In genomic region chr19:48826606-48827020, GRCh38 we compare ENCODE assay signal across 16 cellular contexts. TPM values are rescaled to one million over a fixed set of nuclear protein-coding genes. Genes with fewer than 3 reads are reported as not detected.
DNase-seq lines count a peak whose midpoint lies in the region; ATAC-seq, FAIRE-seq and TF ChIP-seq lines count a peak whose summit lies in the region.
"Had no signal": no experiment of that assay in that cellular context is flagged by ENCODE, and none has a peak within 500 bp of the region (broad histone marks: within the 10 kb centered on the region; RNA-seq: fewer than 3 reads in every experiment).

No MANE protein-coding gene starts in this region.

- CTCF ChIA-PET in Calu3 (lab: Charles Lee) (interaction anchor here (0.5 to 2.6 kb wide), 4 partner anchors 16 to 463 kb away, joined by 3 to 14 read pairs (median 3); partner anchors contain the start of genes SYNGR4 and TMEM143), H1 (lab: Charles Lee; ENCODE audit: partially characterized antibody) (interaction anchor here (0.6 to 8.8 kb wide), 24 partner anchors 10 to 354 kb away, joined by 3 to 111 read pairs (median 4); partner anchors contain the start of genes GYS1, HSD17B14 and RUVBL2)

- H3K4me2 ChIP-seq in H1 (ENCODE audit: insufficient read depth in 1 of 2, low read depth in 2 of 2, low read length in 2 of 2): no peak overlapping the region

- H3K18ac ChIP-seq in H1 (ENCODE audit: extremely low read depth, low read length): no peak overlapping the region

- BruUV-seq in Calu3 (replicated peaks; lab: Mats Ljungman, UMichigan): no TSS peak

- H2BK120ac ChIP-seq in H1 (replicated peaks; ENCODE audit: low read depth, low read length): no peak overlapping the region

- no peaks in the 10 kb centered on the region for H3K9me3 Mint-ChIP-seq in Calu3 (ENCODE audit: low read depth, unreplicated experiment)
- H3K9me3 Mint-ChIP-seq: stimulated activated naive CD8-positive, alpha-beta T cell treated with anti-CD3 and anti-CD28 coated beads, Interleukin-15, amount 100 ng/mL, for 72 hours had no signal

- 69% methylated on average over 8 of the region's 8 CpGs; no CpG with 5 or more reads in 1 of the 2 experiments for WGBS in H1 (ENCODE audit: extremely low coverage in 1 of 2, insufficient coverage in 1 of 2, insufficient read length in 1 of 2, insufficient replicate concordance in 2 of 2, low coverage in 1 of 2, low lambda C conversion rate in 2 of 2, missing lambda C conversion rate in 1 of 2), 2 experiments

- H2BK15ac ChIP-seq in H1 (ENCODE audit: low read length): no peak overlapping the region

- H3K27ac Mint-ChIP-seq in Calu3 (ENCODE audit: unreplicated experiment): no peak overlapping the region
- H3K27ac Mint-ChIP-seq: stimulated activated naive CD8-positive, alpha-beta T cell treated with anti-CD3 and anti-CD28 coated beads, Interleukin-15, amount 100 ng/mL, for 72 hours had no signal

- H4K20me1 ChIP-seq in H1 (replicated peaks in 1 of 2; ENCODE audit: control insufficient read depth in 1 of 2, insufficient read depth in 2 of 2, low read length in 2 of 2): peaks cover 0 to 12% of the 10 kb centered on the region in 2 experiments

- POLR2A ChIA-PET in H1 (lab: Charles Lee; ENCODE audit: partially characterized antibody): interaction anchor here (0.8 to 1.7 kb wide), 8 partner anchors 8 to 181 kb away, joined by 3 to 5 read pairs (median 4); partner anchors contain the start of genes BCAT2, CA11, HSD17B14 and PPP1R15A

- no peaks in the 10 kb centered on the region for H3K27me3 Mint-ChIP-seq in Calu3 (ENCODE audit: unreplicated experiment)
- H3K27me3 Mint-ChIP-seq: stimulated activated naive CD8-positive, alpha-beta T cell treated with anti-CD3 and anti-CD28 coated beads, Interleukin-15, amount 100 ng/mL, for 72 hours had no signal

- DNase-seq in Calu3: peak; percentile 50
- DNase-seq in H1 (ENCODE audit: low read depth in 1 of 2, low spot score in 2 of 2): peak in 1 of 2 experiments; percentile 85
- peak in 1 of 3 donors; percentile 48 for DNase-seq in mucosa of descending colon
- DNase-seq in AG08395 (ENCODE audit: low spot score): no peak
- no peak for DNase-seq in H54 (ENCODE audit: insufficient read length, low spot score)
- DNase-seq: activated CD8-positive, alpha-beta memory T cell treated with anti-CD3 and anti-CD28 coated beads for 24 hours; activated gamma-delta T cell treated with Interleukin-2 at 50 U/mL for 16 hours; head of caudate nucleus; left ventricle myocardium inferior; NCI-H1105; NCI-H526; stimulated activated naive CD8-positive, alpha-beta T cell treated with anti-CD3 and anti-CD28 coated beads, Interleukin-15, amount 100 ng/mL, for 72 hours had no signal

- no peak overlapping the region for H3K4ac ChIP-seq in H1 (replicated peaks; ENCODE audit: insufficient read length, low read depth, low read length)

- no peak overlapping the region for H2AK5ac ChIP-seq in H1 (ENCODE audit: low read depth, low read length)

- no peak overlapping the region for H3K9ac ChIP-seq in H1 (replicated peaks in 1 of 4; ENCODE audit: extremely low read depth in 1 of 4, low read depth in 3 of 4, low read length in 3 of 4)

- TF ChIP-seq POLR2A in H1 (IDR thresholded peaks at IDR 0.05; ENCODE audit: control extremely low read depth in 1 of 2, low read depth in 2 of 2, low read length in 2 of 2) (no peak), GM18505 (IDR thresholded peaks at IDR 0.05; ENCODE audit: borderline replicate concordance, extremely low read depth, insufficient read depth, insufficient read length) (no peak), H54 (IDR thresholded peaks at IDR 0.05; ENCODE audit: low read depth, low read length) (no peak)

- ATAC-seq in mucosa of descending colon (peak; percentile 67), GM18505 (IDR thresholded peaks at IDR 0.05; ENCODE audit: unreplicated experiment) (no peak), GM19035 (IDR thresholded peaks at IDR 0.05; ENCODE audit: unreplicated experiment) (no peak)
- ATAC-seq: stimulated activated naive CD8-positive, alpha-beta T cell treated with anti-CD3 and anti-CD28 coated beads, Interleukin-15, amount 100 ng/mL, for 72 hours had no signal

- TF ChIP-seq CTCF in Calu3 (IDR thresholded peaks at IDR 0.05; ENCODE audit: unreplicated experiment) (no peak), LNCAP (IDR thresholded peaks at IDR 0.05) (peak; percentile 21; the same call in 1 of the 2 replicates), H1 (IDR thresholded peaks at IDR 0.05; ENCODE audit: control extremely low read depth in 1 of 3, insufficient read depth in 1 of 3, low read depth in 1 of 3, low read length in 3 of 3) (peak; percentile 74 to 83 (median 83)), mucosa of descending colon (IDR thresholded peaks at IDR 0.05) (no peak)

- H2BK5ac ChIP-seq in H1 (ENCODE audit: low read depth, low read length): no peak overlapping the region

- H4K8ac ChIP-seq in H1 (ENCODE audit: extremely low read depth, insufficient read depth, low read length): no peak overlapping the region

- no peak overlapping the region for H3K27ac ChIP-seq in H1 (ENCODE audit: low read depth, low read length)
- H3K27ac ChIP-seq: left ventricle myocardium inferior had no signal

- no peak overlapping the region for H2BK20ac ChIP-seq in H1 (ENCODE audit: low read length)

- no peak overlapping the region for H3K14ac ChIP-seq in H1 (ENCODE audit: insufficient read length)

- H3K4me3 Mint-ChIP-seq in Calu3 (ENCODE audit: low read depth, unreplicated experiment): no peak overlapping the region
- H3K4me3 Mint-ChIP-seq: stimulated activated naive CD8-positive, alpha-beta T cell treated with anti-CD3 and anti-CD28 coated beads, Interleukin-15, amount 100 ng/mL, for 72 hours had no signal

- no peak overlapping the region for H2AFZ ChIP-seq in H1 (ENCODE audit: low read length)

- H3K23me2 ChIP-seq in H1 (ENCODE audit: low read depth, low read length): peaks cover 13% of the 10 kb centered on the region; the same call in 1 of the 2 replicates

- H3K36me3 Mint-ChIP-seq in Calu3 (ENCODE audit: insufficient read depth, unreplicated experiment): peaks cover 11% of the 10 kb centered on the region

- H3K56ac ChIP-seq in H1 (replicated peaks; ENCODE audit: insufficient read length, low read depth, low read length): no peak overlapping the region

- no peak for TF ChIP-seq EP300 in H1 (IDR thresholded peaks at IDR 0.05; ENCODE audit: borderline replicate concordance in 1 of 2, low read depth in 2 of 2, low read length in 2 of 2)

- peak; percentile 63 to 68 for TF ChIP-seq RAD21 in H1 (IDR thresholded peaks at IDR 0.05 in 1 of 2, conservative IDR thresholded peaks at IDR 0.05 in 1 of 2; ENCODE audit: low read depth in 2 of 2, low read length in 2 of 2)

- no peaks in the 10 kb centered on the region for H3K9me3 ChIP-seq in H1 (ENCODE audit: insufficient read depth in 2 of 2, low read depth in 1 of 2, low read length in 1 of 2)
- H3K9me3 ChIP-seq in mucosa of descending colon: no peaks in the 10 kb centered on the region
- H3K9me3 ChIP-seq: left ventricle myocardium inferior had no signal

- FAIRE-seq in H1 (lab: Jason Lieb, UNC) (no peak), H54 (lab: Jason Lieb, UNC) (no peak)
- FAIRE-seq: HTR-8/SVneo had no signal

- H3K36me3 ChIP-seq in H1 (ENCODE audit: control insufficient read depth in 2 of 4, insufficient read depth in 4 of 4, low read length in 3 of 4) (peaks cover 0 to 18% (median 2%) of the 10 kb centered on the region in 4 experiments; a peak in 4 of 8 replicates), mucosa of descending colon (ENCODE audit: low read depth) (no peaks in the 10 kb centered on the region)

- no peaks in the 10 kb centered on the region for H3K27me3 ChIP-seq in H1 (replicated peaks in 1 of 4; ENCODE audit: control insufficient read depth in 3 of 4, extremely low read depth in 1 of 4, insufficient read depth in 3 of 4, low read length in 3 of 4)

- intact Hi-C loops in Calu3 (cut with micrococcal nuclease; ENCODE audit: unreplicated experiment): no loop called here
- intact Hi-C loops in mucosa of descending colon (cut with DNase I, micrococcal nuclease): no loop called here

- no peaks in the 10 kb centered on the region for H3K4me1 Mint-ChIP-seq in Calu3 (ENCODE audit: low read depth, unreplicated experiment)
- H3K4me1 Mint-ChIP-seq: stimulated activated naive CD8-positive, alpha-beta T cell treated with anti-CD3 and anti-CD28 coated beads, Interleukin-15, amount 100 ng/mL, for 72 hours had no signal

- no peaks in the 10 kb centered on the region for H3K4me1 ChIP-seq in H1 (replicated peaks in 1 of 4; ENCODE audit: control insufficient read depth in 3 of 4, insufficient read depth in 4 of 4, low read length in 3 of 4)
- H3K4me1 ChIP-seq in mucosa of descending colon (ENCODE audit: low read depth): no peaks in the 10 kb centered on the region
- H3K4me1 ChIP-seq: left ventricle myocardium inferior had no signal

- no peak overlapping the region for H4K5ac ChIP-seq in H1 (ENCODE audit: insufficient read length, low read depth, low read length)

- H3K4me3 ChIP-seq in H1 (ENCODE audit: extremely low read depth in 1 of 4, insufficient read depth in 2 of 4, low read depth in 3 of 4, low read length in 4 of 4): no peak overlapping the region
- no peak overlapping the region for H3K4me3 ChIP-seq in mucosa of descending colon
- H3K4me3 ChIP-seq: left ventricle myocardium inferior had no signal

- H4K91ac ChIP-seq in H1 (replicated peaks; ENCODE audit: insufficient read length, low read length): no peak overlapping the region

- H3K79me1 ChIP-seq in H1 (ENCODE audit: low read depth, low read length): no peaks in the 10 kb centered on the region

- H3K23ac ChIP-seq in H1 (ENCODE audit: insufficient read length): no peak overlapping the region

- no peaks in the 10 kb centered on the region; a peak in 1 of 4 replicates for H3K79me2 ChIP-seq in H1 (ENCODE audit: control insufficient read depth in 1 of 2, insufficient read depth in 2 of 2, low read length in 2 of 2)

- H2BK12ac ChIP-seq in H1 (ENCODE audit: low read depth, low read length): no peak overlapping the region

RNA-seq across cellular contexts. Expression of gene HSD17B14, which starts 9.7 kb away (rescaled TPM):
- 2.6 and 5.7 TPM in 2 replicates for total RNA-seq in Calu3 (2022)
- total RNA-seq in H1 (2021; fragmentation: NEBNext Ultra II Directional; extraction: Animal tissue kit (Norgen Biotek cat#: 25700)): 8.4 and 9.7 TPM in 2 replicates
- 25.5 and 32.7 TPM in 2 replicates for polyA plus RNA-seq in H1 (2011; rRNA removed)
- 24.6 TPM for polyA plus RNA-seq in H1 (2011; cell fraction: cytosol; rRNA removed)
- polyA plus RNA-seq in H1 (2011; cell fraction: nucleus; rRNA removed): 33.3 TPM
- polyA plus RNA-seq in H1 (2012, experiment 1 of 2): 12.8 to 19.2 TPM (median 18.4 TPM) in 4 replicates
- polyA plus RNA-seq in H1 (2012, experiment 2 of 2): 18.2 TPM
- polyA plus RNA-seq in H1 (2013, experiment 1 of 2): 6.1 TPM
- polyA plus RNA-seq in H1 (2013, experiment 2 of 2): 5.6 TPM
- polyA minus RNA-seq in H1 (2011; rRNA and poly(A)+ RNA removed): 3.5 and 5.0 TPM in 2 replicates
- polyA minus RNA-seq in H1 (2011; cell fraction: cytosol; rRNA and poly(A)+ RNA removed): 6.0 TPM
- polyA minus RNA-seq in H1 (2011; cell fraction: nucleus; rRNA and poly(A)+ RNA removed): 5.5 TPM
- total RNA-seq in mucosa of descending colon: 10 to 100 TPM in 1 of 3 donors, 1 to 10 TPM in 2; 2.4 to 10.1 (median 2.4) TPM

RNA-seq across cellular contexts. Expression of gene BCAT2, which starts 15.8 kb away (rescaled TPM):
- total RNA-seq in Calu3 (2022) (84.4 and 91.0 TPM in 2 replicates), mucosa of descending colon (10 to 100 TPM; 46.6 to 82.6 (median 57.4) TPM)
- total RNA-seq in H1 (2021; fragmentation: NEBNext Ultra II Directional; extraction: Animal tissue kit (Norgen Biotek cat#: 25700)): 42.5 and 44.5 TPM in 2 replicates
- 48.7 and 77.3 TPM in 2 replicates for polyA plus RNA-seq in H1 (2011; rRNA removed)
- polyA plus RNA-seq in H1 (2011; cell fraction: cytosol; rRNA removed): 61.0 TPM
- polyA plus RNA-seq in H1 (2011; cell fraction: nucleus; rRNA removed): 97.8 TPM
- 33.8 to 48.3 TPM (median 44.2 TPM) in 4 replicates for polyA plus RNA-seq in H1 (2012, experiment 1 of 2)
- polyA plus RNA-seq in H1 (2012, experiment 2 of 2): 52.5 TPM
- polyA plus RNA-seq in H1 (2013, experiment 1 of 2): 28.4 TPM
- 25.3 TPM for polyA plus RNA-seq in H1 (2013, experiment 2 of 2)
- 22.1 and 33.4 TPM in 2 replicates for polyA minus RNA-seq in H1 (2011; rRNA and poly(A)+ RNA removed)
- polyA minus RNA-seq in H1 (2011; cell fraction: cytosol; rRNA and poly(A)+ RNA removed): 19.2 TPM
- polyA minus RNA-seq in H1 (2011; cell fraction: nucleus; rRNA and poly(A)+ RNA removed): 26.0 TPM

RNA-seq across cellular contexts. Expression of gene PLEKHA4, which starts 41.8 kb away (rescaled TPM):
- total RNA-seq in Calu3 (2022) (57.6 and 72.2 TPM in 2 replicates), mucosa of descending colon (10 to 100 TPM in 2 of 3 donors, 1 to 10 TPM in 1; 4.6 to 30.2 (median 21.5) TPM)
- 16.8 and 18.0 TPM in 2 replicates for total RNA-seq in H1 (2021; fragmentation: NEBNext Ultra II Directional; extraction: Animal tissue kit (Norgen Biotek cat#: 25700))
- polyA plus RNA-seq in H1 (2011; rRNA removed): 8.2 and 14.1 TPM in 2 replicates
- polyA plus RNA-seq in H1 (2011; cell fraction: cytosol; rRNA removed): 13.2 TPM
- polyA plus RNA-seq in H1 (2011; cell fraction: nucleus; rRNA removed): 20.7 TPM
- polyA plus RNA-seq in H1 (2012, experiment 1 of 2): 13.4 to 23.3 TPM (median 18.2 TPM) in 4 replicates
- polyA plus RNA-seq in H1 (2012, experiment 2 of 2): 13.7 TPM
- 10.9 TPM for polyA plus RNA-seq in H1 (2013, experiment 1 of 2)
- 10.1 TPM for polyA plus RNA-seq in H1 (2013, experiment 2 of 2)
- 3.0 and 4.3 TPM in 2 replicates for polyA minus RNA-seq in H1 (2011; rRNA and poly(A)+ RNA removed)
- 6.8 TPM for polyA minus RNA-seq in H1 (2011; cell fraction: cytosol; rRNA and poly(A)+ RNA removed)
- 7.7 TPM for polyA minus RNA-seq in H1 (2011; cell fraction: nucleus; rRNA and poly(A)+ RNA removed)

RNA-seq across cellular contexts. Expression of gene PPP1R15A, which starts 45.6 kb away (rescaled TPM):
- total RNA-seq in Calu3 (2022) (118 TPM in 2 replicates), mucosa of descending colon (10 to 100 TPM; 31.8 to 47.7 (median 44.6) TPM)
- 12.8 and 14.0 TPM in 2 replicates for total RNA-seq in H1 (2021; fragmentation: NEBNext Ultra II Directional; extraction: Animal tissue kit (Norgen Biotek cat#: 25700))
- 4.1 and 8.6 TPM in 2 replicates for polyA plus RNA-seq in H1 (2011; rRNA removed)
- 10.3 TPM for polyA plus RNA-seq in H1 (2011; cell fraction: cytosol; rRNA removed)
- 11.4 TPM for polyA plus RNA-seq in H1 (2011; cell fraction: nucleus; rRNA removed)
- polyA plus RNA-seq in H1 (2012, experiment 1 of 2): 12.1 to 14.4 TPM (median 13.1 TPM) in 4 replicates
- polyA plus RNA-seq in H1 (2012, experiment 2 of 2): 11.5 TPM
- 12.9 TPM for polyA plus RNA-seq in H1 (2013, experiment 1 of 2)
- polyA plus RNA-seq in H1 (2013, experiment 2 of 2): 13.2 TPM
- polyA minus RNA-seq in H1 (2011; rRNA and poly(A)+ RNA removed): 3.2 and 4.8 TPM in 2 replicates
- 5.7 TPM for polyA minus RNA-seq in H1 (2011; cell fraction: cytosol; rRNA and poly(A)+ RNA removed)
- 19.5 TPM for polyA minus RNA-seq in H1 (2011; cell fraction: nucleus; rRNA and poly(A)+ RNA removed)

Comparison
In these comparisons a context has a peak if more than half of its experiments do, and no peak if none do; other contexts are left out.
1. CTCF ChIP-seq: peak in LNCAP (single experiment) and H1 (3 of 3); none in Calu3 (single experiment) and mucosa of descending colon (single experiment).